28 cellular contexts compared by ENCODE assay signal in the genomic region with DNA sequence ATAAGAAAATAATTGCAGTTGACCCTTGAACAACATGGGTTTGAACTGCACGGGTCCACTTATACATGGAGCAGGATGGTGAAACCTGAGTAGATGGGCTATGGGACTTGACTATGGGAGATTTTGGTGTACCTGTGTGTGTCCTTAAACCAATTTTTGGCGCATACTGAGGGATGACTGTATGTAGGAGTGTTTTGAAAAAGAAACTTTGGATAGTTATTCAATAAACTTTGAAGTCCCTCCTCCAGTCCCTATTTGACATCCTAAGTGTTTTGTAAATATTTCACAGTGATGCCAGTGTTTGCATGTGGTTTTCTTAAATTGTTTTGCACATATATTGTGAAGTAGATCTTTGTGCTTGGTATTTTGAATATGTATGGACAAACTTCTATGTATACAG. TPM values are rescaled to one million over a fixed set of nuclear protein-coding genes. Genes with fewer than 3 reads are reported as not detected.
DNase-seq lines count a peak whose midpoint lies in the region; ATAC-seq, FAIRE-seq and TF ChIP-seq lines count a peak whose summit lies in the region.
"Had no signal": no experiment of that assay in that cellular context is flagged by ENCODE, and none has a peak within 500 bp of the region (broad histone marks: within the 10 kb centered on the region; RNA-seq: fewer than 3 reads in every experiment).

No MANE protein-coding gene starts in this region.

- peaks cover 11% of the 10 kb centered on the region for H3K36me3 Mint-ChIP-seq in activated naive CD4-positive, alpha-beta T cell treated with anti-CD3 and anti-CD28 coated beads, Interleukin-2, amount 50 U/mL, for 24 hours
- H3K36me3 Mint-ChIP-seq in activated naive CD4-positive, alpha-beta T cell treated with anti-CD3 and anti-CD28 coated beads, Interleukin-2, amount 10 ng/mL, durations not matched to agents 7 days and 5 days = peaks cover 12% of the 10 kb centered on the region

- H3K27ac Mint-ChIP-seq in activated naive CD4-positive, alpha-beta T cell treated with anti-CD3 and anti-CD28 coated beads, Interleukin-2, amount 50 U/mL, for 24 hours = no peak overlapping the region
- no peak overlapping the region for H3K27ac Mint-ChIP-seq in activated naive CD4-positive, alpha-beta T cell treated with anti-CD3 and anti-CD28 coated beads, Interleukin-2, amount 10 ng/mL, durations not matched to agents 7 days and 5 days
- H3K27ac Mint-ChIP-seq: activated CD4-positive, alpha-beta memory T cell treated with anti-CD3 and anti-CD28 coated beads, Interleukin-2, amount 10 ng/mL, durations not matched to agents 7 days and 5 days; activated naive CD8-positive, alpha-beta T cell treated with anti-CD3 and anti-CD28 coated beads, Interleukin-2, amount 50 U/mL, for 24 hours had no signal

- H3K4me1 ChIP-seq in HepG2 (ENCODE audit: insufficient read depth, low read length) = peaks cover 90% of the 10 kb centered on the region
- peaks cover 31% of the 10 kb centered on the region for H3K4me1 ChIP-seq in suprapubic skin

- no peaks in the 10 kb centered on the region for H3K27me3 Mint-ChIP-seq in activated naive CD4-positive, alpha-beta T cell treated with anti-CD3 and anti-CD28 coated beads, Interleukin-2, amount 50 U/mL, for 24 hours
- H3K27me3 Mint-ChIP-seq in activated naive CD4-positive, alpha-beta T cell treated with anti-CD3 and anti-CD28 coated beads, Interleukin-2, amount 10 ng/mL, durations not matched to agents 7 days and 5 days = no peaks in the 10 kb centered on the region
- H3K27me3 Mint-ChIP-seq: activated CD4-positive, alpha-beta memory T cell treated with anti-CD3 and anti-CD28 coated beads, Interleukin-2, amount 10 ng/mL, durations not matched to agents 7 days and 5 days; activated naive CD8-positive, alpha-beta T cell treated with anti-CD3 and anti-CD28 coated beads, Interleukin-2, amount 50 U/mL, for 24 hours; T-cell had no signal

- in situ Hi-C loops in HepG2 (cut with HindIII; ENCODE audit: extremely low pct_ligation_motif_present, low pct_unique_long_range_greater_than_20kb) = no loop called here

- no peak overlapping the region for H3K9ac ChIP-seq in SK-N-MC (ENCODE audit: insufficient read length)
- H3K9ac ChIP-seq in HepG2 (ENCODE audit: insufficient read depth, low read depth, low read length) = no peak overlapping the region

- H3K27ac ChIP-seq in SK-N-MC = peak overlapping the region; percentile 73; the same call in 1 of the 2 replicates
- H3K27ac ChIP-seq in HepG2 (ENCODE audit: extremely low read length, insufficient read depth, low read length) = peak overlapping the region; percentile 58
- H3K27ac ChIP-seq in suprapubic skin = no peak overlapping the region
- H3K27ac ChIP-seq: dorsolateral prefrontal cortex, neutrophil, SJSA1, testis, vagina had no signal

- peaks cover 24% of the 10 kb centered on the region for H4K20me1 ChIP-seq in HepG2 (ENCODE audit: insufficient read depth, low read length)

- H3K4me1 Mint-ChIP-seq in activated naive CD4-positive, alpha-beta T cell treated with anti-CD3 and anti-CD28 coated beads, Interleukin-2, amount 50 U/mL, for 24 hours = peaks cover 67% of the 10 kb centered on the region
- peaks cover 24% of the 10 kb centered on the region for H3K4me1 Mint-ChIP-seq in activated naive CD4-positive, alpha-beta T cell treated with anti-CD3 and anti-CD28 coated beads, Interleukin-2, amount 10 ng/mL, durations not matched to agents 7 days and 5 days

- POLR2A ChIA-PET in HepG2 (lab: Yijun Ruan, JAX) = no interaction called here

- BruUV-seq in HepG2 (replicated peaks; lab: Mats Ljungman, UMichigan) = no TSS peak

- TF ChIP-seq CTCF in HepG2 (CRISPR knock-in tag; IDR thresholded peaks at IDR 0.05) (no peak), suprapubic skin (IDR thresholded peaks at IDR 0.05) (no peak), foreskin fibroblast (IDR thresholded peaks at IDR 0.05; ENCODE audit: low read depth, low read length) (no peak)

- no peak overlapping the region for H2AFZ ChIP-seq in HepG2 (ENCODE audit: low read length)

- H3K4me2 ChIP-seq in HepG2 (ENCODE audit: low read depth, low read length) = peak overlapping the region; percentile 52

- intact Hi-C loops in HepG2 (cut with micrococcal nuclease; ENCODE audit: unreplicated experiment) = no loop called here

- CTCF ChIA-PET in activated naive CD4-positive, alpha-beta T cell treated with anti-CD3 and anti-CD28 coated beads, Interleukin-2, amount 10 ng/mL, durations not matched to agents 7 days and 5 days (lab: Charles Lee) = no interaction called here
- CTCF ChIA-PET in HepG2 (lab: Yijun Ruan, JAX; ENCODE audit: low intra/inter-chr PET ratio, low total read pairs) = no interaction called here

- ATAC-seq in HepG2 (peak; percentile 84), HG03457 (IDR thresholded peaks at IDR 0.05; ENCODE audit: unreplicated experiment) (no peak)
- ATAC-seq: activated naive CD8-positive, alpha-beta T cell treated with anti-CD3 and anti-CD28 coated beads, Interleukin-2, amount 50 U/mL, for 24 hours; left colon; T-cell had no signal

- H3K79me2 ChIP-seq in HepG2 (ENCODE audit: insufficient read depth, low read length) = peaks cover 93% of the 10 kb centered on the region

- H3K9me3 ChIP-seq in SK-N-MC (ENCODE audit: low read depth, low read length) (no peaks in the 10 kb centered on the region), HepG2 (ENCODE audit: low read length) (no peaks in the 10 kb centered on the region), suprapubic skin (no peaks in the 10 kb centered on the region)
- H3K9me3 ChIP-seq: neutrophil, SJSA1, testis, vagina had no signal

- H3K4me3 ChIP-seq in SK-N-MC (no peak overlapping the region), HepG2 (replicated peaks in 1 of 3; ENCODE audit: insufficient read depth in 1 of 3, low read depth in 2 of 3, low read length in 3 of 3) (no peak overlapping the region), suprapubic skin (no peak overlapping the region), foreskin fibroblast (ENCODE audit: low read depth in 1 of 2, low read length in 2 of 2) (no peak overlapping the region)
- H3K4me3 ChIP-seq: dorsolateral prefrontal cortex, SJSA1, testis, vagina had no signal

- FAIRE-seq in HepG2 (lab: Jason Lieb, UNC) = peak; percentile 84
- FAIRE-seq: TTC549 had no signal

- WGBS in HepG2 (ENCODE audit: low lambda C conversion rate) = 3% methylated on average over 2 of the region's 2 CpGs
- WGBS in suprapubic skin = 80% methylated on average over 2 of the region's 2 CpGs

- no peak for TF ChIP-seq RAD21 in HepG2 (CRISPR knock-in tag; IDR thresholded peaks at IDR 0.05)

- peaks cover 4% of the 10 kb centered on the region for H3K9me3 Mint-ChIP-seq in activated naive CD4-positive, alpha-beta T cell treated with anti-CD3 and anti-CD28 coated beads, Interleukin-2, amount 50 U/mL, for 24 hours
- peaks cover 4% of the 10 kb centered on the region for H3K9me3 Mint-ChIP-seq in activated naive CD4-positive, alpha-beta T cell treated with anti-CD3 and anti-CD28 coated beads, Interleukin-2, amount 10 ng/mL, durations not matched to agents 7 days and 5 days

- H3K4me3 Mint-ChIP-seq in activated naive CD4-positive, alpha-beta T cell treated with anti-CD3 and anti-CD28 coated beads, Interleukin-2, amount 50 U/mL, for 24 hours = peak overlapping the region; percentile 39
- H3K4me3 Mint-ChIP-seq in activated naive CD4-positive, alpha-beta T cell treated with anti-CD3 and anti-CD28 coated beads, Interleukin-2, amount 10 ng/mL, durations not matched to agents 7 days and 5 days = no peak overlapping the region
- H3K4me3 Mint-ChIP-seq: activated CD4-positive, alpha-beta memory T cell treated with anti-CD3 and anti-CD28 coated beads, Interleukin-2, amount 10 ng/mL, durations not matched to agents 7 days and 5 days; activated naive CD8-positive, alpha-beta T cell treated with anti-CD3 and anti-CD28 coated beads, Interleukin-2, amount 50 U/mL, for 24 hours; T-cell had no signal

- H3K27me3 ChIP-seq in HepG2 (ENCODE audit: control insufficient read depth in 1 of 2, insufficient read depth in 2 of 2, low read length in 2 of 2) = no peaks in the 10 kb centered on the region
- H3K27me3 ChIP-seq in suprapubic skin = no peaks in the 10 kb centered on the region
- H3K27me3 ChIP-seq: dorsolateral prefrontal cortex, neutrophil, SJSA1, testis, vagina had no signal

- peaks cover 9% of the 10 kb centered on the region; the same call in 1 of the 2 replicates for H3K36me3 ChIP-seq in SK-N-MC (ENCODE audit: insufficient read depth, low read length)
- H3K36me3 ChIP-seq in HepG2 (replicated peaks in 1 of 2; ENCODE audit: control insufficient read depth in 1 of 2, insufficient read depth in 2 of 2, low read length in 2 of 2) = no peaks in the 10 kb centered on the region
- no peaks in the 10 kb centered on the region for H3K36me3 ChIP-seq in suprapubic skin
- H3K36me3 ChIP-seq: neutrophil, vagina had no signal

- TF ChIP-seq EP300 in HepG2 (IDR thresholded peaks at IDR 0.05; ENCODE audit: low read depth in 2 of 2, low read length in 2 of 2) = peak in 1 of 2 experiments; percentile 87; a peak in 2 of 4 replicates
- peak; percentile 53; the same call in 1 of the 2 replicates for TF ChIP-seq EP300 in HepG2 (CRISPR knock-in tag; IDR thresholded peaks at IDR 0.05; ENCODE audit: borderline replicate concordance)
- no peak for TF ChIP-seq EP300 in suprapubic skin (IDR thresholded peaks at IDR 0.05)

- DNase-seq in activated naive CD4-positive, alpha-beta T cell treated with anti-CD3 and anti-CD28 coated beads, Interleukin-2, amount 10 ng/mL, durations not matched to agents 7 days and 5 days = no peak
- DNase-seq in SK-N-MC (ENCODE audit: low read depth, low spot score) (no peak), HepG2 (ENCODE audit: low spot score) (peak; percentile 82), suprapubic skin (ENCODE audit: low spot score in 2 of 2) (no peak), foreskin fibroblast (no peak)
- no peak for DNase-seq in activated CD4-positive, alpha-beta T cell treated with anti-CD3 and anti-CD28 coated beads for 1 hour
- DNase-seq: activated CD4-positive, alpha-beta memory T cell treated with anti-CD3 and anti-CD28 coated beads, Interleukin-2, amount 10 ng/mL, durations not matched to agents 7 days and 5 days; activated CD4-positive, CD25-positive, alpha-beta regulatory T cell treated with anti-CD3 and anti-CD28 coated beads, Interleukin-2, amount 50 U/mL, for 72 hours; activated CD8-positive, alpha-beta memory T cell treated with anti-CD3 and anti-CD28 coated beads, Interleukin-2, amount 50 U/mL, for 48 hours; activated effector memory CD4-positive, alpha-beta T cell treated with anti-CD3 and anti-CD28 coated beads, Interleukin-2, amount 50 U/mL, for 16 hours; activated naive CD8-positive, alpha-beta T cell treated with anti-CD3 and anti-CD28 coated beads, Interleukin-2, amount 50 U/mL, for 24 hours; dorsolateral prefrontal cortex; GDM1; HCEC 1CT; hippocampal formation; left colon; NCI-H1092; NCI-H187; RPMI8226; stimulated activated naive CD4-positive, alpha-beta T cell treated with Interleukin-2 at 50 U/mL for 16 hours; T-cell; testis had no signal

- TF ChIP-seq POLR2A in HepG2 (IDR thresholded peaks at IDR 0.05; ENCODE audit: insufficient read depth in 1 of 2, low read depth in 2 of 2, low read length in 2 of 2) (no peak), suprapubic skin (IDR thresholded peaks at IDR 0.05) (no peak)

RNA-seq across cellular contexts. Expression of a gene that starts 12.4 kb away (rescaled TPM):
- 138 and 169 TPM in 2 replicates for total RNA-seq in HepG2 (2016; rRNA removed; fragmentation: Illumina TruSeq; extraction: Trizol)
- 28.3 and 35.6 TPM in 2 replicates for total RNA-seq in HepG2 (2016; cell fraction: cytosol; rRNA removed; fragmentation: Illumina TruSeq; extraction: Trizol; ENCODE audit: low read depth)
- 136 and 165 TPM in 2 replicates for total RNA-seq in HepG2 (2016; cell fraction: insoluble cytoplasmic fraction; rRNA removed; fragmentation: Illumina TruSeq; extraction: Trizol)
- 68.6 and 81.8 TPM in 2 replicates for total RNA-seq in HepG2 (2016; cell fraction: membrane; rRNA removed; fragmentation: Illumina TruSeq; extraction: Trizol)
- total RNA-seq in HepG2 (2016; cell fraction: nucleus; rRNA removed; fragmentation: Illumina TruSeq; extraction: Trizol) = 209 and 237 TPM in 2 replicates
- polyA plus RNA-seq in HepG2 (2011; rRNA removed) = 43.3 and 60.6 TPM in 2 replicates
- polyA plus RNA-seq in HepG2 (2011; cell fraction: cytosol; rRNA removed) = 22.9 and 39.5 TPM in 2 replicates
- polyA plus RNA-seq in HepG2 (2011; cell fraction: nucleus; rRNA removed) = 36.7 and 39.6 TPM in 2 replicates
- polyA plus RNA-seq in HepG2 (2012) = 91.0 and 125 TPM in 2 replicates
- polyA plus RNA-seq in HepG2 (2016; cell fraction: cytosol; fragmentation: Illumina TruSeq; extraction: Trizol; ENCODE audit: low read depth) = 12.0 and 13.7 TPM in 2 replicates
- polyA plus RNA-seq in HepG2 (2016; cell fraction: insoluble cytoplasmic fraction; fragmentation: Illumina TruSeq; extraction: Trizol; ENCODE audit: low read depth) = 100.0 and 102 TPM in 2 replicates
- 31.3 and 39.9 TPM in 2 replicates for polyA plus RNA-seq in HepG2 (2016; cell fraction: membrane; fragmentation: Illumina TruSeq; extraction: Trizol; ENCODE audit: low read depth)
- polyA plus RNA-seq in HepG2 (2016; cell fraction: nucleus; fragmentation: Illumina TruSeq; extraction: Trizol; ENCODE audit: insufficient read depth, low read depth) = 225 and 226 TPM in 2 replicates
- 12.2 and 19.3 TPM in 2 replicates for polyA minus RNA-seq in HepG2 (2011; rRNA and poly(A)+ RNA removed; ENCODE audit: low replicate concordance)
- 57.0 and 63.6 TPM in 2 replicates for polyA minus RNA-seq in HepG2 (2011; cell fraction: cytosol; rRNA and poly(A)+ RNA removed)
- polyA minus RNA-seq in HepG2 (2011; cell fraction: nucleus; rRNA and poly(A)+ RNA removed) = 265 and 273 TPM in 2 replicates
- total RNA-seq in suprapubic skin = 100 to 1,000 TPM in 3 of 4 donors, 10 to 100 TPM in 1; 89.7 to 147 (median 114) TPM
